Comparison of ENCODE assay signal across 24 cellular contexts in the genomic region with DNA sequence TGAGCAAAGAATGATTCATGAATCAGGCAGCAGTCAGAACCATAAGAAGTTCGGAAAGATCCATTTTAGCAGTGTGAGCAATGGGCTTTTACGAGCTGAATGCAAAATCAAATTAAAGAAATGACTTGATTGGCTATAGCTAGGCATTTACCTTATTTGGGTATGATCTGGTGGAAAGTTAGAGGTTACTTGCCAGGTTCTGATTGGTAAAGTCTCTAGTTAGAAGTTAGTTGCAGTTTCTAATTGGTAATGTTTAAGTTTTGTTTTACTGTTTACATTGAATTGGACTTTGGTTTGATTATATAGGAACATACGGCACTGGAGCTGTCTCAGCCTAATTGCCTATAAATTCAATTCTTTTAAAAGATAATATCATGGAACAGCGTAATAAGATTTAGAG.
"Had no signal": no experiment of that assay in that cellular context is flagged by ENCODE, and none has a peak within 500 bp of the region (broad histone marks: within the 10 kb centered on the region; RNA-seq: fewer than 3 reads in every experiment).

No MANE protein-coding gene starts in this region.

- H3K4me3 Mint-ChIP-seq: activated CD4-positive, alpha-beta T cell treated with anti-CD3 and anti-CD28 coated beads for 36 hours; activated CD8-positive, alpha-beta memory T cell treated with anti-CD3 and anti-CD28 coated beads, Interleukin-2, amount 10 ng/mL, durations not matched to agents 7 days and 5 days; activated CD8-positive, alpha-beta T cell treated with anti-CD3 and anti-CD28 coated beads, Interleukin-2, amount 10 ng/mL, durations not matched to agents 7 days and 5 days; effector memory CD8-positive, alpha-beta T cell; naive thymus-derived CD4-positive, alpha-beta T cell; stimulated activated naive B cell treated with anti-CD40 and anti-IgM and Interleukin-4, amounts not matched to agents 10 μg/mL and 1 μg/mL and 100 μg/mL, for 72 hours; T-cell had no signal

- H3K4me1 ChIP-seq: body of pancreas, heart left ventricle, pancreas, prostate gland, uterus had no signal

- DNase-seq: activated CD4-positive, alpha-beta T cell treated with anti-CD3 and anti-CD28 coated beads for 36 hours; activated CD4-positive, CD25-positive, alpha-beta regulatory T cell; activated CD8-positive, alpha-beta memory T cell treated with anti-CD3 and anti-CD28 coated beads, Interleukin-2, amount 10 ng/mL, durations not matched to agents 7 days and 5 days; activated CD8-positive, alpha-beta T cell treated with anti-CD3 and anti-CD28 coated beads, Interleukin-2, amount 10 ng/mL, durations not matched to agents 7 days and 5 days; activated T-cell treated with anti-CD3 and anti-CD28 coated beads, Interleukin-2, amount 50 U/mL, for 48 hours; anterior cingulate cortex; body of pancreas; effector memory CD8-positive, alpha-beta T cell; erythroblast; heart left ventricle; mammary epithelial cell; naive thymus-derived CD4-positive, alpha-beta T cell; pancreas; retina; sigmoid colon; stimulated activated CD4-positive, alpha-beta T cell treated with anti-CD3 and anti-CD28 coated beads, Interleukin-15, amount 100 ng/mL, for 24 hours; stimulated activated CD4-positive, alpha-beta T cell treated with anti-CD3 and anti-CD28 coated beads, Interleukin-2, amount 100 ng/mL, for 24 hours; stimulated activated naive B cell treated with anti-CD40 and anti-IgM and Interleukin-4, amounts not matched to agents 10 μg/mL and 1 μg/mL and 100 μg/mL, for 72 hours; T-cell; uterus had no signal

- H3K9me3 Mint-ChIP-seq: activated naive CD4-positive, alpha-beta T cell treated with anti-CD3 and anti-CD28 coated beads, Interleukin-2, amount 50 U/mL, for 72 hours; activated T-helper 2 cell treated with anti-CD3 and anti-CD28 coated beads, Interferon-gamma antibody, Interleukin-2, Interleukin-4, amounts not matched to agents 10 μg/mL and 5 μg/mL and 100 μg/mL, durations not matched to agents 14 hours and 24 hours and 36 hours; effector memory CD8-positive, alpha-beta T cell; T-cell had no signal

- H3K36me3 Mint-ChIP-seq: stimulated activated naive B cell treated with anti-CD40 and anti-IgM and Interleukin-4, amounts not matched to agents 10 μg/mL and 1 μg/mL and 100 μg/mL, for 72 hours had no signal

- H3K27me3 Mint-ChIP-seq: activated CD8-positive, alpha-beta memory T cell treated with anti-CD3 and anti-CD28 coated beads, Interleukin-2, amount 10 ng/mL, durations not matched to agents 7 days and 5 days; T-cell had no signal

- H3K27ac ChIP-seq: body of pancreas, heart left ventricle, pancreas, prostate gland, uterus had no signal

- H3K36me3 ChIP-seq: pancreas, prostate gland, uterus had no signal

- H3K9me3 ChIP-seq: body of pancreas, heart left ventricle, pancreas, prostate gland, sigmoid colon, uterus had no signal

- H3K27me3 ChIP-seq: body of pancreas, heart left ventricle, pancreas, sigmoid colon, uterus had no signal

- H3K4me1 Mint-ChIP-seq: activated CD4-positive, alpha-beta T cell treated with anti-CD3 and anti-CD28 coated beads for 36 hours; activated CD8-positive, alpha-beta memory T cell treated with anti-CD3 and anti-CD28 coated beads, Interleukin-2, amount 10 ng/mL, durations not matched to agents 7 days and 5 days; stimulated activated naive B cell treated with anti-CD40 and anti-IgM and Interleukin-4, amounts not matched to agents 10 μg/mL and 1 μg/mL and 100 μg/mL, for 72 hours; T-cell had no signal

- ATAC-seq: activated CD4-positive, alpha-beta T cell treated with anti-CD3 and anti-CD28 coated beads for 36 hours; activated CD8-positive, alpha-beta memory T cell treated with anti-CD3 and anti-CD28 coated beads, Interleukin-2, amount 10 ng/mL, durations not matched to agents 7 days and 5 days; activated CD8-positive, alpha-beta T cell treated with anti-CD3 and anti-CD28 coated beads, Interleukin-2, amount 10 ng/mL, durations not matched to agents 7 days and 5 days; activated naive CD4-positive, alpha-beta T cell treated with anti-CD3 and anti-CD28 coated beads, Interleukin-2, amount 50 U/mL, for 72 hours; body of pancreas; effector memory CD8-positive, alpha-beta T cell; heart left ventricle; naive thymus-derived CD4-positive, alpha-beta T cell; pancreas; stimulated activated naive B cell treated with anti-CD40 and anti-IgM and Interleukin-4, amounts not matched to agents 10 μg/mL and 1 μg/mL and 100 μg/mL, for 72 hours; T-cell had no signal

- H3K4me3 ChIP-seq: body of pancreas, coronary artery, heart left ventricle, pancreas, prostate gland, sigmoid colon, uterus had no signal

- H3K27ac Mint-ChIP-seq: activated CD4-positive, alpha-beta T cell treated with anti-CD3 and anti-CD28 coated beads for 36 hours; activated CD8-positive, alpha-beta memory T cell treated with anti-CD3 and anti-CD28 coated beads, Interleukin-2, amount 10 ng/mL, durations not matched to agents 7 days and 5 days; activated CD8-positive, alpha-beta T cell treated with anti-CD3 and anti-CD28 coated beads, Interleukin-2, amount 10 ng/mL, durations not matched to agents 7 days and 5 days; activated naive CD4-positive, alpha-beta T cell treated with anti-CD3 and anti-CD28 coated beads, Interleukin-2, amount 50 U/mL, for 72 hours; activated T-helper 2 cell treated with anti-CD3 and anti-CD28 coated beads, Interferon-gamma antibody, Interleukin-2, Interleukin-4, amounts not matched to agents 10 μg/mL and 5 μg/mL and 100 μg/mL, durations not matched to agents 14 hours and 24 hours and 36 hours; effector memory CD8-positive, alpha-beta T cell; naive thymus-derived CD4-positive, alpha-beta T cell; stimulated activated naive B cell treated with anti-CD40 and anti-IgM and Interleukin-4, amounts not matched to agents 10 μg/mL and 1 μg/mL and 100 μg/mL, for 72 hours; T-cell had no signal
